32 cellular contexts compared by ENCODE assay signal in genomic region chr13:24138911-24139310, GRCh38.
"Had no signal": no experiment of that assay in that cellular context is flagged by ENCODE, and none has a peak within 500 bp of the region (broad histone marks: within the 10 kb centered on the region; RNA-seq: fewer than 3 reads in every experiment).

No MANE protein-coding gene starts in this region.

- H3K4me3 ChIP-seq: ascending aorta, cardiac muscle cell had no signal

- H3K9me3 Mint-ChIP-seq: activated CD4-positive, alpha-beta memory T cell treated with anti-CD3 and anti-CD28 coated beads, Interleukin-2, amount 10 ng/mL, durations not matched to agents 7 days and 5 days; activated CD4-positive, alpha-beta T cell treated with anti-CD3 and anti-CD28 coated beads, Interleukin-2, amount 10 ng/mL, durations not matched to agents 7 days and 5 days; activated naive CD4-positive, alpha-beta T cell treated with anti-CD3 and anti-CD28 coated beads, Interleukin-2, amount 10 ng/mL, durations not matched to agents 7 days and 5 days; activated naive CD4-positive, alpha-beta T cell treated with anti-CD3 and anti-CD28 coated beads, Interleukin-2, amount 50 U/mL, for 24 hours; activated naive CD8-positive, alpha-beta T cell treated with anti-CD3 and anti-CD28 coated beads, Interleukin-2, amount 10 ng/mL, durations not matched to agents 7 days and 5 days; activated naive CD8-positive, alpha-beta T cell treated with anti-CD3 and anti-CD28 coated beads, Interleukin-2, amount 50 U/mL, for 24 hours; activated T-cell treated with anti-CD3 and anti-CD28 coated beads, Interleukin-2, amount 50 U/mL, for 24 hours; activated T-helper 2 cell treated with anti-CD3 and anti-CD28 coated beads, Interferon-gamma antibody, Interleukin-2, Interleukin-4, amounts not matched to agents 10 μg/mL and 5 μg/mL and 100 μg/mL, durations not matched to agents 14 hours and 24 hours and 36 hours; central memory CD8-positive, alpha-beta T cell had no signal

- H3K27me3 ChIP-seq: ascending aorta, cardiac muscle cell had no signal

- H3K4me3 Mint-ChIP-seq: activated CD4-positive, alpha-beta memory T cell treated with anti-CD3 and anti-CD28 coated beads, Interleukin-2, amount 10 ng/mL, durations not matched to agents 7 days and 5 days; activated CD4-positive, alpha-beta T cell treated with anti-CD3 and anti-CD28 coated beads for 36 hours; activated CD4-positive, alpha-beta T cell treated with anti-CD3 and anti-CD28 coated beads, Interleukin-2, amount 10 ng/mL, durations not matched to agents 7 days and 5 days; activated CD8-positive, alpha-beta memory T cell treated with anti-CD3 and anti-CD28 coated beads, Interleukin-2, amount 10 ng/mL, durations not matched to agents 7 days and 5 days; activated CD8-positive, alpha-beta T cell treated with anti-CD3 and anti-CD28 coated beads, Interleukin-2, amount 10 ng/mL, durations not matched to agents 7 days and 5 days; activated naive CD4-positive, alpha-beta T cell treated with anti-CD3 and anti-CD28 coated beads, Interleukin-2, amount 10 ng/mL, durations not matched to agents 7 days and 5 days; activated naive CD4-positive, alpha-beta T cell treated with anti-CD3 and anti-CD28 coated beads, Interleukin-2, amount 50 U/mL, for 24 hours; activated naive CD8-positive, alpha-beta T cell; activated naive CD8-positive, alpha-beta T cell treated with anti-CD3 and anti-CD28 coated beads, Interleukin-2, amount 10 ng/mL, durations not matched to agents 7 days and 5 days; activated naive CD8-positive, alpha-beta T cell treated with anti-CD3 and anti-CD28 coated beads, Interleukin-2, amount 50 U/mL, for 24 hours; activated T-cell treated with anti-CD3 and anti-CD28 coated beads, Interleukin-2, amount 50 U/mL, for 24 hours; brain; central memory CD8-positive, alpha-beta T cell; T-helper 17 cell had no signal

- H3K36me3 ChIP-seq: ascending aorta, cardiac muscle cell had no signal

- DNase-seq: activated CD4-positive, alpha-beta memory T cell treated with anti-CD3 and anti-CD28 coated beads, Interleukin-2, amount 10 ng/mL, durations not matched to agents 7 days and 5 days; activated CD4-positive, alpha-beta T cell treated with anti-CD3 and anti-CD28 coated beads for 1 hour; activated CD4-positive, alpha-beta T cell treated with anti-CD3 and anti-CD28 coated beads for 36 hours; activated CD4-positive, alpha-beta T cell treated with anti-CD3 and anti-CD28 coated beads for 48 hours; activated CD4-positive, alpha-beta T cell treated with anti-CD3 and anti-CD28 coated beads, Interleukin-2, amount 10 ng/mL, durations not matched to agents 7 days and 5 days; activated CD4-positive, alpha-beta T cell treated with anti-CD3 and anti-CD28 coated beads, Interleukin-2, amount 50 U/mL, for 48 hours; activated CD4-positive, CD25-positive, alpha-beta regulatory T cell; activated CD8-positive, alpha-beta memory T cell treated with anti-CD3 and anti-CD28 coated beads for 24 hours; activated CD8-positive, alpha-beta memory T cell treated with anti-CD3 and anti-CD28 coated beads, Interleukin-2, amount 10 ng/mL, durations not matched to agents 7 days and 5 days; activated CD8-positive, alpha-beta memory T cell treated with anti-CD3 and anti-CD28 coated beads, Interleukin-2, amount 50 U/mL, for 48 hours; activated CD8-positive, alpha-beta T cell treated with anti-CD3 and anti-CD28 coated beads, Interleukin-2, amount 10 ng/mL, durations not matched to agents 7 days and 5 days; activated effector memory CD4-positive, alpha-beta T cell treated with Interleukin-2 at 50 U/mL for 16 hours; activated gamma-delta T cell; activated naive CD4-positive, alpha-beta T cell treated with anti-CD3 and anti-CD28 coated beads, Interleukin-2, amount 10 ng/mL, durations not matched to agents 7 days and 5 days; activated naive CD4-positive, alpha-beta T cell treated with Interleukin-2 at 50 U/mL for 16 hours; activated naive CD8-positive, alpha-beta T cell treated with anti-CD3 and anti-CD28 coated beads, Interleukin-2, amount 10 ng/mL, durations not matched to agents 7 days and 5 days; activated naive CD8-positive, alpha-beta T cell treated with anti-CD3 and anti-CD28 coated beads, Interleukin-2, amount 50 U/mL, for 24 hours; activated T-cell treated with anti-CD3 and anti-CD28 coated beads, Interleukin-2, amount 50 U/mL, for 24 hours; activated T-cell treated with anti-CD3 and anti-CD28 coated beads, Interleukin-2, amount 50 U/mL, for 48 hours; amygdala; cerebellar nuclear complex; T-helper 17 cell; T1000 had no signal

- H3K27ac ChIP-seq: ascending aorta, cardiac muscle cell, VCaP had no signal

- H3K4me1 ChIP-seq: ascending aorta had no signal

- H3K27ac Mint-ChIP-seq: activated CD4-positive, alpha-beta memory T cell treated with anti-CD3 and anti-CD28 coated beads, Interleukin-2, amount 10 ng/mL, durations not matched to agents 7 days and 5 days; activated CD4-positive, alpha-beta T cell treated with anti-CD3 and anti-CD28 coated beads for 36 hours; activated CD4-positive, alpha-beta T cell treated with anti-CD3 and anti-CD28 coated beads, Interleukin-2, amount 10 ng/mL, durations not matched to agents 7 days and 5 days; activated CD8-positive, alpha-beta memory T cell treated with anti-CD3 and anti-CD28 coated beads, Interleukin-2, amount 10 ng/mL, durations not matched to agents 7 days and 5 days; activated CD8-positive, alpha-beta T cell treated with anti-CD3 and anti-CD28 coated beads, Interleukin-2, amount 10 ng/mL, durations not matched to agents 7 days and 5 days; activated naive CD4-positive, alpha-beta T cell treated with anti-CD3 and anti-CD28 coated beads, Interleukin-2, amount 10 ng/mL, durations not matched to agents 7 days and 5 days; activated naive CD4-positive, alpha-beta T cell treated with anti-CD3 and anti-CD28 coated beads, Interleukin-2, amount 50 U/mL, for 24 hours; activated naive CD8-positive, alpha-beta T cell; activated naive CD8-positive, alpha-beta T cell treated with anti-CD3 and anti-CD28 coated beads, Interleukin-2, amount 10 ng/mL, durations not matched to agents 7 days and 5 days; activated naive CD8-positive, alpha-beta T cell treated with anti-CD3 and anti-CD28 coated beads, Interleukin-2, amount 50 U/mL, for 24 hours; activated T-cell treated with anti-CD3 and anti-CD28 coated beads, Interleukin-2, amount 50 U/mL, for 24 hours; activated T-helper 2 cell treated with anti-CD3 and anti-CD28 coated beads, Interferon-gamma antibody, Interleukin-2, Interleukin-4, amounts not matched to agents 10 μg/mL and 5 μg/mL and 100 μg/mL, durations not matched to agents 14 hours and 24 hours and 36 hours; brain; T-helper 17 cell had no signal

- H3K27me3 Mint-ChIP-seq: activated CD4-positive, alpha-beta T cell treated with anti-CD3 and anti-CD28 coated beads for 36 hours; activated CD4-positive, alpha-beta T cell treated with anti-CD3 and anti-CD28 coated beads, Interleukin-2, amount 10 ng/mL, durations not matched to agents 7 days and 5 days; activated naive CD4-positive, alpha-beta T cell treated with anti-CD3 and anti-CD28 coated beads, Interleukin-2, amount 50 U/mL, for 24 hours; activated naive CD8-positive, alpha-beta T cell; activated naive CD8-positive, alpha-beta T cell treated with anti-CD3 and anti-CD28 coated beads, Interleukin-2, amount 50 U/mL, for 24 hours; activated T-cell treated with anti-CD3 and anti-CD28 coated beads, Interleukin-2, amount 50 U/mL, for 24 hours; brain; central memory CD8-positive, alpha-beta T cell had no signal

- H3K9me3 ChIP-seq: ascending aorta had no signal

- H3K36me3 Mint-ChIP-seq: activated CD8-positive, alpha-beta memory T cell treated with anti-CD3 and anti-CD28 coated beads, Interleukin-2, amount 10 ng/mL, durations not matched to agents 7 days and 5 days; activated naive CD4-positive, alpha-beta T cell treated with anti-CD3 and anti-CD28 coated beads, Interleukin-2, amount 10 ng/mL, durations not matched to agents 7 days and 5 days; activated naive CD4-positive, alpha-beta T cell treated with anti-CD3 and anti-CD28 coated beads, Interleukin-2, amount 50 U/mL, for 24 hours; activated naive CD8-positive, alpha-beta T cell; activated naive CD8-positive, alpha-beta T cell treated with anti-CD3 and anti-CD28 coated beads, Interleukin-2, amount 10 ng/mL, durations not matched to agents 7 days and 5 days; brain had no signal

- H3K4me1 Mint-ChIP-seq: activated CD4-positive, alpha-beta memory T cell treated with anti-CD3 and anti-CD28 coated beads, Interleukin-2, amount 10 ng/mL, durations not matched to agents 7 days and 5 days; activated CD4-positive, alpha-beta T cell treated with anti-CD3 and anti-CD28 coated beads for 36 hours; activated CD4-positive, alpha-beta T cell treated with anti-CD3 and anti-CD28 coated beads, Interleukin-2, amount 10 ng/mL, durations not matched to agents 7 days and 5 days; activated naive CD4-positive, alpha-beta T cell treated with anti-CD3 and anti-CD28 coated beads, Interleukin-2, amount 10 ng/mL, durations not matched to agents 7 days and 5 days; activated naive CD4-positive, alpha-beta T cell treated with anti-CD3 and anti-CD28 coated beads, Interleukin-2, amount 50 U/mL, for 24 hours; activated naive CD8-positive, alpha-beta T cell treated with anti-CD3 and anti-CD28 coated beads, Interleukin-2, amount 10 ng/mL, durations not matched to agents 7 days and 5 days; activated naive CD8-positive, alpha-beta T cell treated with anti-CD3 and anti-CD28 coated beads, Interleukin-2, amount 50 U/mL, for 24 hours; central memory CD8-positive, alpha-beta T cell had no signal

- ATAC-seq: activated CD4-positive, alpha-beta T cell treated with anti-CD3 and anti-CD28 coated beads for 36 hours; activated CD4-positive, CD25-positive, alpha-beta regulatory T cell treated with anti-CD3 and anti-CD28 coated beads, Interleukin-2, amount 50 U/mL, for 24 hours; activated CD8-positive, alpha-beta memory T cell treated with anti-CD3 and anti-CD28 coated beads, Interleukin-2, amount 10 ng/mL, durations not matched to agents 7 days and 5 days; activated CD8-positive, alpha-beta T cell treated with anti-CD3 and anti-CD28 coated beads, Interleukin-2, amount 10 ng/mL, durations not matched to agents 7 days and 5 days; activated naive CD8-positive, alpha-beta T cell treated with anti-CD3 and anti-CD28 coated beads, Interleukin-2, amount 50 U/mL, for 24 hours; T-helper 17 cell had no signal
